Comparison of ENCODE assay signal across 1 cellular context in the genomic region with DNA sequence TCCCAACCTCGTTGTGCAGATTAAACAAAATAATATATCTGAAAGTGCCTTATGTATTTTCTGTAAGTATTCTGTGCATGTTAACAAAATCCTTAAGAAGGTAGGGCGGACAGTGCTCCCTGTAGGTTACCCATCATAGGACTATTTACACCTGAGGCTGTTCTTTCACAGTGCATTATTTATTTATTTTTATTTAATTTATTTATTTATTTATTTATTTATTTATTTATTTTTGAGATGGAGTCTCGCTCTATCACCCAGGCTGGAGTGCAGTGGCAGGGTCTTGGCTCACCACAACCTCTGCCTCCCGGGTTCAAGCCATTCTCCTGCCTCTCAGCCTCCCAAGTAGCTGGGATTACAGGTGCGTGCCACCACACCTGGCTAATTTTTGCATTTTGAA.
TF ChIP-seq lines count a peak whose summit lies in the region.

No MANE protein-coding gene starts in this region.

TF ChIP-seq in HEK293, 187 proteins besides CTCF, POLR2A, EP300 and RAD21:
- TF ChIP-seq ZNF501 (tag by site-specific recombination; IDR thresholded peaks at IDR 0.05) (0 out of 2 replicates have a peak, but pooled peaks have one; percentile 50), ZNF555 (tag by site-specific recombination; conservative IDR thresholded peaks at IDR 0.05) (peak; percentile 72), ZNF558 (tag by site-specific recombination; IDR thresholded peaks at IDR 0.05) (peak; percentile 80), ZNF426 (tag by site-specific recombination; IDR thresholded peaks at IDR 0.05) (peak; percentile 82), ZNF510 (tag by site-specific recombination; IDR thresholded peaks at IDR 0.05; ENCODE audit: insufficient replicate concordance) (peak; percentile 64), ZNF664 (tag by site-specific recombination; IDR thresholded peaks at IDR 0.05) (0 out of 2 replicates have a peak, but pooled peaks have one; percentile 37), ZNF140 (tag by site-specific recombination; IDR thresholded peaks at IDR 0.05) (peak; percentile 60; the same call in 1 of the 2 replicates), ZNF654 (tag by site-specific recombination; IDR thresholded peaks at IDR 0.05; ENCODE audit: low read depth) (peak; percentile 28), ZNF629 (tag by site-specific recombination; IDR thresholded peaks at IDR 0.05) (peak; percentile 52; the same call in 1 of the 2 replicates), ZNF560 (tag by site-specific recombination; IDR thresholded peaks at IDR 0.05; ENCODE audit: borderline replicate concordance) (0 out of 2 replicates have a peak, but pooled peaks have one; percentile 11), ZNF433 (tag by site-specific recombination; IDR thresholded peaks at IDR 0.05; ENCODE audit: low read depth) (peak; percentile 42; the same call in 1 of the 2 replicates), ZNF623 (tag by site-specific recombination; IDR thresholded peaks at IDR 0.05) (peak; percentile 69), ZNF394 (tag by site-specific recombination; IDR thresholded peaks at IDR 0.05; ENCODE audit: borderline replicate concordance) (peak; percentile 95), ZBTB8A (tag by site-specific recombination; IDR thresholded peaks at IDR 0.05) (peak; percentile 67)
- TF ChIP-seq, protein P1, sequence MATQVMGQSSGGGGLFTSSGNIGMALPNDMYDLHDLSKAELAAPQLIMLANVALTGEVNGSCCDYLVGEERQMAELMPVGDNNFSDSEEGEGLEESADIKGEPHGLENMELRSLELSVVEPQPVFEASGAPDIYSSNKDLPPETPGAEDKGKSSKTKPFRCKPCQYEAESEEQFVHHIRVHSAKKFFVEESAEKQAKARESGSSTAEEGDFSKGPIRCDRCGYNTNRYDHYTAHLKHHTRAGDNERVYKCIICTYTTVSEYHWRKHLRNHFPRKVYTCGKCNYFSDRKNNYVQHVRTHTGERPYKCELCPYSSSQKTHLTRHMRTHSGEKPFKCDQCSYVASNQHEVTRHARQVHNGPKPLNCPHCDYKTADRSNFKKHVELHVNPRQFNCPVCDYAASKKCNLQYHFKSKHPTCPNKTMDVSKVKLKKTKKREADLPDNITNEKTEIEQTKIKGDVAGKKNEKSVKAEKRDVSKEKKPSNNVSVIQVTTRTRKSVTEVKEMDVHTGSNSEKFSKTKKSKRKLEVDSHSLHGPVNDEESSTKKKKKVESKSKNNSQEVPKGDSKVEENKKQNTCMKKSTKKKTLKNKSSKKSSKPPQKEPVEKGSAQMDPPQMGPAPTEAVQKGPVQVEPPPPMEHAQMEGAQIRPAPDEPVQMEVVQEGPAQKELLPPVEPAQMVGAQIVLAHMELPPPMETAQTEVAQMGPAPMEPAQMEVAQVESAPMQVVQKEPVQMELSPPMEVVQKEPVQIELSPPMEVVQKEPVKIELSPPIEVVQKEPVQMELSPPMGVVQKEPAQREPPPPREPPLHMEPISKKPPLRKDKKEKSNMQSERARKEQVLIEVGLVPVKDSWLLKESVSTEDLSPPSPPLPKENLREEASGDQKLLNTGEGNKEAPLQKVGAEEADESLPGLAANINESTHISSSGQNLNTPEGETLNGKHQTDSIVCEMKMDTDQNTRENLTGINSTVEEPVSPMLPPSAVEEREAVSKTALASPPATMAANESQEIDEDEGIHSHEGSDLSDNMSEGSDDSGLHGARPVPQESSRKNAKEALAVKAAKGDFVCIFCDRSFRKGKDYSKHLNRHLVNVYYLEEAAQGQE (tag by site-specific recombination; IDR thresholded peaks at IDR 0.05) = peak; percentile 63; the same call in 1 of the 2 replicates
- TF ChIP-seq, protein P2, sequence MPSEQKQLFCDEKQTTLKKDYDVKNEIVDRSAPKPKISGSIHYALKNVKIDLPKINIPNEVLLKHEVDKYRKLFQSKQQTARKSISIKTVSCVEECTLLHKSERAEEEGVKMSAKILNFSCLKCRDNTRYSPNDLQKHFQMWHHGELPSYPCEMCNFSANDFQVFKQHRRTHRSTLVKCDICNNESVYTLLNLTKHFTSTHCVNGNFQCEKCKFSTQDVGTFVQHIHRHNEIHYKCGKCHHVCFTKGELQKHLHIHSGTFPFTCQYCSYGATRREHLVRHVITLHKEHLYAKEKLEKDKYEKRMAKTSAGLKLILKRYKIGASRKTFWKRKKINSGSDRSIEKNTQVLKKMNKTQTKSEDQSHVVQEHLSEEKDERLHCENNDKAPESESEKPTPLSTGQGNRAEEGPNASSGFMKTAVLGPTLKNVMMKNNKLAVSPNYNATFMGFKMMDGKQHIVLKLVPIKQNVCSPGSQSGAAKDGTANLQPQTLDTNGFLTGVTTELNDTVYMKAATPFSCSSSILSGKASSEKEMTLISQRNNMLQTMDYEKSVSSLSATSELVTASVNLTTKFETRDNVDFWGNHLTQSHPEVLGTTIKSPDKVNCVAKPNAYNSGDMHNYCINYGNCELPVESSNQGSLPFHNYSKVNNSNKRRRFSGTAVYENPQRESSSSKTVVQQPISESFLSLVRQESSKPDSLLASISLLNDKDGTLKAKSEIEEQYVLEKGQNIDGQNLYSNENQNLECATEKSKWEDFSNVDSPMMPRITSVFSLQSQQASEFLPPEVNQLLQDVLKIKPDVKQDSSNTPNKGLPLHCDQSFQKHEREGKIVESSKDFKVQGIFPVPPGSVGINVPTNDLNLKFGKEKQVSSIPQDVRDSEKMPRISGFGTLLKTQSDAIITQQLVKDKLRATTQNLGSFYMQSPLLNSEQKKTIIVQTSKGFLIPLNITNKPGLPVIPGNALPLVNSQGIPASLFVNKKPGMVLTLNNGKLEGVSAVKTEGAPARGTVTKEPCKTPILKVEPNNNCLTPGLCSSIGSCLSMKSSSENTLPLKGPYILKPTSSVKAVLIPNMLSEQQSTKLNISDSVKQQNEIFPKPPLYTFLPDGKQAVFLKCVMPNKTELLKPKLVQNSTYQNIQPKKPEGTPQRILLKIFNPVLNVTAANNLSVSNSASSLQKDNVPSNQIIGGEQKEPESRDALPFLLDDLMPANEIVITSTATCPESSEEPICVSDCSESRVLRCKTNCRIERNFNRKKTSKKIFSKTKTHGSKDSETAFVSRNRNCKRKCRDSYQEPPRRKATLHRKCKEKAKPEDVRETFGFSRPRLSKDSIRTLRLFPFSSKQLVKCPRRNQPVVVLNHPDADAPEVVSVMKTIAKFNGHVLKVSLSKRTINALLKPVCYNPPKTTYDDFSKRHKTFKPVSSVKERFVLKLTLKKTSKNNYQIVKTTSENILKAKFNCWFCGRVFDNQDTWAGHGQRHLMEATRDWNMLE (tag by site-specific recombination; conservative IDR thresholded peaks at IDR 0.05; ENCODE audit: low read depth) = peak; percentile 86
- TF ChIP-seq, protein P3, sequence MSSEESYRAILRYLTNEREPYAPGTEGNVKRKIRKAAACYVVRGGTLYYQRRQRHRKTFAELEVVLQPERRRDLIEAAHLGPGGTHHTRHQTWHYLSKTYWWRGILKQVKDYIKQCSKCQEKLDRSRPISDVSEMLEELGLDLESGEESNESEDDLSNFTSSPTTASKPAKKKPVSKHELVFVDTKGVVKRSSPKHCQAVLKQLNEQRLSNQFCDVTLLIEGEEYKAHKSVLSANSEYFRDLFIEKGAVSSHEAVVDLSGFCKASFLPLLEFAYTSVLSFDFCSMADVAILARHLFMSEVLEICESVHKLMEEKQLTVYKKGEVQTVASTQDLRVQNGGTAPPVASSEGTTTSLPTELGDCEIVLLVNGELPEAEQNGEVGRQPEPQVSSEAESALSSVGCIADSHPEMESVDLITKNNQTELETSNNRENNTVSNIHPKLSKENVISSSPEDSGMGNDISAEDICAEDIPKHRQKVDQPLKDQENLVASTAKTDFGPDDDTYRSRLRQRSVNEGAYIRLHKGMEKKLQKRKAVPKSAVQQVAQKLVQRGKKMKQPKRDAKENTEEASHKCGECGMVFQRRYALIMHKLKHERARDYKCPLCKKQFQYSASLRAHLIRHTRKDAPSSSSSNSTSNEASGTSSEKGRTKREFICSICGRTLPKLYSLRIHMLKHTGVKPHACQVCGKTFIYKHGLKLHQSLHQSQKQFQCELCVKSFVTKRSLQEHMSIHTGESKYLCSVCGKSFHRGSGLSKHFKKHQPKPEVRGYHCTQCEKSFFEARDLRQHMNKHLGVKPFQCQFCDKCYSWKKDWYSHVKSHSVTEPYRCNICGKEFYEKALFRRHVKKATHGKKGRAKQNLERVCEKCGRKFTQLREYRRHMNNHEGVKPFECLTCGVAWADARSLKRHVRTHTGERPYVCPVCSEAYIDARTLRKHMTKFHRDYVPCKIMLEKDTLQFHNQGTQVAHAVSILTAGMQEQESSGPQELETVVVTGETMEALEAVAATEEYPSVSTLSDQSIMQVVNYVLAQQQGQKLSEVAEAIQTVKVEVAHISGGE (tag by site-specific recombination; conservative IDR thresholded peaks at IDR 0.05; ENCODE audit: low read depth) = peak; percentile 64
